Comparison of ENCODE assay signal across 19 cellular contexts in the genomic region with DNA sequence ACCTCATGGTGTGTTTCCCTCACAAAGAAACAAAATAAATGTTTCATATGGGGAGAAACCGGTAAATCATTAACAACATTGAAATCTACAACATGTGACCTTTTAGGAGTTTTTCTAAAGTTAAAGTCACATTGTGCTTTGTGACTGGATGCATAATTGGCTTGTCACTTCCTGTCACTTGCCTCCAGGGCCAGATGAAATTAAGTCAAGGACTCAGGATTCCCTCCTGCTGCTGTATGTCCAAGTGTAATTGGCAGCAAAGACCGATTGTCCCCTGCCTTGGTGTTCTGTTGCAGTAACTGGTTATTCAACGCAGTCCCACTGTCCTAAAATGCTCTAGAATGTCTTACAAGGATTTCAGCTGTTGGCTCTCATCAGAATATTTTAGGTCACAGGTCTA.
A peak's percentile ranks its signal among the peaks of the same experiment; 100 is the strongest.
DNase-seq lines count a peak whose midpoint lies in the region; ATAC-seq, FAIRE-seq and TF ChIP-seq lines count a peak whose summit lies in the region.
"Had no signal": no experiment of that assay in that cellular context is flagged by ENCODE, and none has a peak within 500 bp of the region (broad histone marks: within the 10 kb centered on the region; RNA-seq: fewer than 3 reads in every experiment).

No MANE protein-coding gene starts in this region.

- peak overlapping the region; percentile 63 for H3K9ac ChIP-seq in endothelial cell of umbilical vein (replicated peaks; ENCODE audit: extremely low read depth, insufficient read depth, low read length)

- H3K36me3 Mint-ChIP-seq in type B pancreatic cell: no peaks in the 10 kb centered on the region

- no peaks in the 10 kb centered on the region for H3K27me3 ChIP-seq in endothelial cell of umbilical vein (ENCODE audit: control insufficient read depth in 2 of 2, insufficient read depth in 2 of 2, low read length in 2 of 2)
- H3K27me3 ChIP-seq: brain microvascular endothelial cell, dorsolateral prefrontal cortex, tibial artery had no signal

- DNase-seq in NCI-H2029 (lab: John Stamatoyannopoulos, UW) (peak; percentile 22), NCI-H2029 treated with DMSO at 0.1 percent for 48 hours (lab: John Stamatoyannopoulos, UW) (no peak), NCI-H510A (lab: John Stamatoyannopoulos, UW) (peak; percentile 38), endothelial cell of umbilical vein (ENCODE audit: low read depth, low spot score) (peak; percentile 39), type B pancreatic cell (ENCODE audit: extremely low spot score, unreplicated experiment) (no peak), cerebellum (ENCODE audit: low spot score) (no peak)
- no peak for DNase-seq in activated CD8-positive, alpha-beta memory T cell treated with anti-CD3 and anti-CD28 coated beads for 24 hours
- DNase-seq: activated naive CD4-positive, alpha-beta T cell; brain microvascular endothelial cell; CD4-positive, alpha-beta T cell; dorsolateral prefrontal cortex; KG1; left ventricle myocardium inferior; stimulated activated CD4-positive, alpha-beta T cell treated with anti-CD3 and anti-CD28 coated beads, Interleukin-1b, Interleukin-23, amount 100 ng/mL, for 48 hours; tibial artery; WERI-Rb-1 had no signal

- no peaks in the 10 kb centered on the region for H3K27me3 Mint-ChIP-seq in type B pancreatic cell
- H3K27me3 Mint-ChIP-seq: CD4-positive, alpha-beta T cell had no signal

- H3K9me1 ChIP-seq in endothelial cell of umbilical vein (replicated peaks; ENCODE audit: control insufficient read depth, extremely low read depth, insufficient read depth, low read length): no peaks in the 10 kb centered on the region

- peaks cover 23% of the 10 kb centered on the region for H3K4me1 ChIP-seq in endothelial cell of umbilical vein (ENCODE audit: control insufficient read depth, extremely low read depth, insufficient read depth, low read length)
- H3K4me1 ChIP-seq: left ventricle myocardium inferior, tibial artery had no signal

- BruUV-seq in endothelial cell of umbilical vein (replicated peaks; lab: Mats Ljungman, UMichigan): no TSS peak

- no peak for TF ChIP-seq POLR2A in endothelial cell of umbilical vein (IDR thresholded peaks at IDR 0.05; ENCODE audit: low read depth, low read length)

- no peak for ATAC-seq in HG03159 (IDR thresholded peaks at IDR 0.05; ENCODE audit: unreplicated experiment)

- H3K9me3 Mint-ChIP-seq in type B pancreatic cell: no peaks in the 10 kb centered on the region
- H3K9me3 Mint-ChIP-seq: CD4-positive, alpha-beta T cell had no signal

- CTCF ChIA-PET in endothelial cell of umbilical vein (lab: Charles Lee): no interaction called here

- H3K79me2 ChIP-seq in endothelial cell of umbilical vein (ENCODE audit: control insufficient read depth, insufficient read depth, low read length): no peaks in the 10 kb centered on the region

- no peaks in the 10 kb centered on the region for H3K36me3 ChIP-seq in endothelial cell of umbilical vein (ENCODE audit: control insufficient read depth in 2 of 2, extremely low read depth in 1 of 2, insufficient read depth in 2 of 2, low read length in 2 of 2)
- H3K36me3 ChIP-seq: brain microvascular endothelial cell, left ventricle myocardium inferior, tibial artery, WERI-Rb-1 had no signal

- peak overlapping the region; percentile 70 for H3K27ac ChIP-seq in endothelial cell of umbilical vein (ENCODE audit: insufficient read depth, low read depth, low read length)
- H3K27ac ChIP-seq: 22Rv1, dorsolateral prefrontal cortex, left ventricle myocardium inferior, tibial artery had no signal

- H3K4me3 Mint-ChIP-seq in type B pancreatic cell: peak overlapping the region; percentile 5
- H3K4me3 Mint-ChIP-seq: CD4-positive, alpha-beta T cell had no signal

- H3K4me2 ChIP-seq in endothelial cell of umbilical vein (ENCODE audit: insufficient read depth, low read length): no peak overlapping the region

- POLR2A ChIA-PET in endothelial cell of umbilical vein (lab: Charles Lee): no interaction called here

- intact Hi-C loops in endothelial cell of umbilical vein (cut with micrococcal nuclease): loop anchor here (2.0 kb wide), 2 partner anchors 100 to 564 kb away; a partner anchor contains a TSS

- H3K9me3 ChIP-seq in endothelial cell of umbilical vein (replicated peaks; ENCODE audit: control insufficient read depth, insufficient read depth, low read length): no peaks in the 10 kb centered on the region

- no peak for TF ChIP-seq CTCF in endothelial cell of umbilical vein (IDR thresholded peaks at IDR 0.05; ENCODE audit: extremely low read depth in 1 of 2, insufficient read depth in 1 of 2, low read depth in 1 of 2, low read length in 2 of 2)
- no peak for TF ChIP-seq CTCF in type B pancreatic cell (conservative IDR thresholded peaks at IDR 0.05)

- H4K20me1 ChIP-seq in endothelial cell of umbilical vein (replicated peaks; ENCODE audit: control insufficient read depth, extremely low read depth, insufficient read depth, low read length): no peaks in the 10 kb centered on the region

- peak; percentile 33 for FAIRE-seq in endothelial cell of umbilical vein (lab: Jason Lieb, UNC)
- FAIRE-seq: GM19239 had no signal

- H2AFZ ChIP-seq in endothelial cell of umbilical vein (ENCODE audit: low read depth, low read length): peak overlapping the region; percentile 63

- H3K4me3 ChIP-seq in endothelial cell of umbilical vein (replicated peaks in 1 of 3; ENCODE audit: insufficient read depth in 1 of 3, low read depth in 1 of 3, low read length in 3 of 3): no peak overlapping the region
- H3K4me3 ChIP-seq: dorsolateral prefrontal cortex, left ventricle myocardium inferior, tibial artery had no signal

- peak overlapping the region; percentile 22 for H3K27ac Mint-ChIP-seq in type B pancreatic cell
- H3K27ac Mint-ChIP-seq: CD4-positive, alpha-beta T cell had no signal

- dilution Hi-C loops in endothelial cell of umbilical vein (cut with MboI; ENCODE audit: extremely low pct_ligation_motif_present, low sequenced_read_pairs): no loop called here

- H3K4me1 Mint-ChIP-seq in type B pancreatic cell (ENCODE audit: unreplicated experiment): peaks cover 13% of the 10 kb centered on the region

TF ChIP-seq in endothelial cell of umbilical vein, 7 proteins besides CTCF, POLR2A, EP300 and RAD21:
- TF ChIP-seq JUN (IDR thresholded peaks at IDR 0.05; ENCODE audit: borderline replicate concordance, insufficient read depth, insufficient read length, low read depth): no peak

Comparison
In these comparisons a context has a peak if more than half of its experiments do, and no peak if none do; other contexts are left out.
1. DNase-seq: peak in NCI-H2029 (single experiment), NCI-H510A (single experiment) and endothelial cell of umbilical vein (single experiment); none in NCI-H2029 treated with DMSO at 0.1 percent for 48 hours (single experiment), type B pancreatic cell (single experiment), activated CD8-positive, alpha-beta memory T cell treated with anti-CD3 and anti-CD28 coated beads for 24 hours (single experiment) and cerebellum (single experiment).